In the genomic region with DNA sequence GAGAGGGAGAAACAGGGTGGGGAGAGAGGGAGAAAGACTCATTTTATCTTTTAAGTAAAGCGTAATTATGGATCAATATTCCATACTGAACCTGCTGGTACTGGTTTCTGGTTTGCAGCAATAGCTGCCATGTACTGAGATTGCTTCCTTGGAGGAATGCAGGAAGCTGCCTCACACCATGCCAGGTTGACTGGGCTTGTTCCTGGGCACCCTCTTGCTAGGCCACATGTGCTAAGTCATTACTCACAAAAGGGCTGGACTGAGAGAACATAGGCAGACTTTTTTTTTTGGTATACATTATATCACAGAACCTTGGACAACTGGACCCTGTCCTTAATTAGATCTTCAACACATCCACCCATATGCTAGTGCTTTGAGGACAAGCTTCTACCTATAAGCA, we compare ENCODE assay signal across 15 cellular contexts.
A peak's percentile ranks its signal among the peaks of the same experiment; 100 is the strongest.
DNase-seq lines count a peak whose midpoint lies in the region; ATAC-seq, FAIRE-seq and TF ChIP-seq lines count a peak whose summit lies in the region.
"Had no signal": no experiment of that assay in that cellular context is flagged by ENCODE, and none has a peak within 500 bp of the region (broad histone marks: within the 10 kb centered on the region; RNA-seq: fewer than 3 reads in every experiment).

No MANE protein-coding gene starts in this region.

- H3K4me1 ChIP-seq in GM23248 (ENCODE audit: insufficient read depth) (no peaks in the 10 kb centered on the region), adrenal gland (replicated peaks in 1 of 2) (no peaks in the 10 kb centered on the region), stomach (peaks cover 0 to 4% (median under 1%) of the 10 kb centered on the region in 4 donors)

- H3F3A ChIP-seq in GM23248 (ENCODE audit: insufficient read depth) = no peaks in the 10 kb centered on the region

- no peak overlapping the region for H2AFZ ChIP-seq in GM23248

- H3K27ac ChIP-seq in epithelial cell of prostate (peak overlapping the region; percentile 21), GM23248 (no peak overlapping the region), adrenal gland (no peak overlapping the region), stomach (no peak overlapping the region)
- H3K27ac ChIP-seq: heart right ventricle, upper lobe of right lung had no signal

- H3K9me3 ChIP-seq in GM23248 (ENCODE audit: low read depth) = no peaks in the 10 kb centered on the region
- H3K9me3 ChIP-seq in adrenal gland (replicated peaks in 1 of 3) = no peaks in the 10 kb centered on the region
- no peaks in the 10 kb centered on the region for H3K9me3 ChIP-seq in stomach
- H3K9me3 ChIP-seq: heart right ventricle, upper lobe of right lung had no signal

- TF ChIP-seq EP300 in stomach (IDR thresholded peaks at IDR 0.05) = no peak

- H3K36me3 ChIP-seq in GM23248 (ENCODE audit: low read depth) = no peaks in the 10 kb centered on the region
- H3K36me3 ChIP-seq in adrenal gland (replicated peaks in 1 of 2) = no peaks in the 10 kb centered on the region
- H3K36me3 ChIP-seq in stomach = no peaks in the 10 kb centered on the region
- H3K36me3 ChIP-seq: heart right ventricle, upper lobe of right lung had no signal

- WGBS in GM23248 (ENCODE audit: low coverage in 1 of 2, low lambda C conversion rate in 2 of 2, missing lambda C conversion rate in 2 of 2), 2 experiments = 50 to 76% methylated on average over 1 of the region's 1 CpG
- WGBS in adrenal gland, 4 donors = 88 to 100% (median 98%) methylated on average over 1 of the region's 1 CpG
- WGBS in stomach, 5 donors = 83 to 96% (median 92%) methylated on average over 1 of the region's 1 CpG

- H3K9me2 ChIP-seq in GM23248 (ENCODE audit: insufficient read depth) = no peaks in the 10 kb centered on the region

- no peak overlapping the region for H3K4me3 ChIP-seq in GM23248
- no peak overlapping the region for H3K4me3 ChIP-seq in adrenal gland
- H3K4me3 ChIP-seq in stomach = no peak overlapping the region
- H3K4me3 ChIP-seq: heart right ventricle, upper lobe of right lung had no signal

- DNase-seq in epithelial cell of prostate (ENCODE audit: low read depth, low spot score) = peak; percentile 41
- DNase-seq in GM23248 = no peak
- no peak for DNase-seq in adrenal gland
- no peak for DNase-seq in GM19239 (ENCODE audit: insufficient read length, low spot score)
- DNase-seq in stomach = no peak
- DNase-seq: activated CD4-positive, alpha-beta T cell treated with anti-CD3 and anti-CD28 coated beads, Interleukin-2, amount 50 U/mL, for 4 hours; heart right ventricle; KG1; midbrain; right cardiac atrium; upper lobe of right lung had no signal

- TF ChIP-seq POLR2A in adrenal gland (IDR thresholded peaks at IDR 0.05) (no peak), stomach (IDR thresholded peaks at IDR 0.05) (no peak)

- TF ChIP-seq CTCF in adrenal gland (IDR thresholded peaks at IDR 0.05) = no peak
- TF ChIP-seq CTCF in stomach (IDR thresholded peaks at IDR 0.05) = no peak

- H4K20me1 ChIP-seq in GM23248 (ENCODE audit: insufficient read depth) = no peaks in the 10 kb centered on the region

- no peaks in the 10 kb centered on the region for H3K27me3 ChIP-seq in GM23248 (replicated peaks; ENCODE audit: insufficient read depth)
- H3K27me3 ChIP-seq in adrenal gland = no peaks in the 10 kb centered on the region
- H3K27me3 ChIP-seq in stomach = no peaks in the 10 kb centered on the region
- H3K27me3 ChIP-seq: heart right ventricle, upper lobe of right lung had no signal

- ATAC-seq in GM18519 (IDR thresholded peaks at IDR 0.05; ENCODE audit: low FRiP score, unreplicated experiment) (peak; percentile 10), GM21619 (IDR thresholded peaks at IDR 0.05; ENCODE audit: unreplicated experiment) (peak; percentile 13), HG03354 (IDR thresholded peaks at IDR 0.05; ENCODE audit: poor library complexity, severe bottlenecking, unreplicated experiment) (peak; percentile 39)
- ATAC-seq: HCT116, heart right ventricle, right cardiac atrium had no signal

- intact Hi-C loops in adrenal gland (cut with DNase I) (no loop called here), stomach (cut with DNase I; ENCODE audit: low total_unique reads) (no loop called here)

- H3K9ac ChIP-seq in GM23248 = no peak overlapping the region

- no peak overlapping the region for H3K4me2 ChIP-seq in GM23248 (ENCODE audit: unreplicated experiment)

- no peaks in the 10 kb centered on the region for H3K79me2 ChIP-seq in GM23248 (ENCODE audit: insufficient read depth)

- no peak for FAIRE-seq in GM19239 (lab: Jason Lieb, UNC)

- in situ Hi-C loops in GM23248 (cut with MboI) = no loop called here
